8 cellular contexts compared by ENCODE assay signal in genomic region chrX:12515384-12515783, GRCh38.
DNase-seq lines count a peak whose midpoint lies in the region; ATAC-seq lines count a peak whose summit lies in the region.
"Not testable (repeated sequence)": the region's sequence is repeated elsewhere in the genome, so short reads cannot be mapped to it uniquely, and the experiment has no call there.

No MANE protein-coding gene starts in this region.

- H3K36me3 Mint-ChIP-seq in stimulated activated naive B cell treated with anti-CD40 and anti-IgM and Interleukin-4, amounts not matched to agents 10 μg/mL and 1 μg/mL and 100 μg/mL, for 72 hours = peaks cover 10 to 25% of the 10 kb centered on the region in 2 donors

- H3K4me1 Mint-ChIP-seq in stimulated activated naive B cell treated with anti-CD40 and anti-IgM and Interleukin-4, amounts not matched to agents 10 μg/mL and 1 μg/mL and 100 μg/mL, for 72 hours = peaks cover 29 to 36% of the 10 kb centered on the region in 2 donors

- DNase-seq in NOMO-1 treated with DMSO at 0.1 percent for 48 hours (lab: John Stamatoyannopoulos, UW; ENCODE audit: unreplicated experiment) = peak; percentile 97
- DNase-seq in stimulated activated naive B cell treated with anti-CD40 and anti-IgM and Interleukin-4, amounts not matched to agents 10 μg/mL and 1 μg/mL and 100 μg/mL, for 72 hours = not testable (repeated sequence)

- peaks cover 15 to 37% of the 10 kb centered on the region in 2 donors for H3K9me3 Mint-ChIP-seq in stimulated activated naive B cell treated with anti-CD40 and anti-IgM and Interleukin-4, amounts not matched to agents 10 μg/mL and 1 μg/mL and 100 μg/mL, for 72 hours

- H3K27me3 Mint-ChIP-seq in stimulated activated naive B cell treated with anti-CD40 and anti-IgM and Interleukin-4, amounts not matched to agents 10 μg/mL and 1 μg/mL and 100 μg/mL, for 72 hours = not testable (repeated sequence)

- peak; percentile 98 for ATAC-seq in GM18508 (IDR thresholded peaks at IDR 0.05; ENCODE audit: insufficient read depth, unreplicated experiment)
- ATAC-seq in GM19324 (IDR thresholded peaks at IDR 0.05; ENCODE audit: low FRiP score, unreplicated experiment) = peak; percentile 99
- peak; percentile 98 for ATAC-seq in GM21447 (IDR thresholded peaks at IDR 0.05; ENCODE audit: unreplicated experiment)
- ATAC-seq in HG02759 (IDR thresholded peaks at IDR 0.05; ENCODE audit: unreplicated experiment) = peak; percentile 75
- ATAC-seq in HG03064 (IDR thresholded peaks at IDR 0.05; ENCODE audit: low read depth, unreplicated experiment) = peak; percentile 96
- ATAC-seq in HG03469 (IDR thresholded peaks at IDR 0.05; ENCODE audit: unreplicated experiment) = peak; percentile 97
- peak; percentile 71 to 84 for ATAC-seq in stimulated activated naive B cell treated with anti-CD40 and anti-IgM and Interleukin-4, amounts not matched to agents 10 μg/mL and 1 μg/mL and 100 μg/mL, for 72 hours (replicated peaks)

- peak overlapping the region; percentile 3 to 17 for H3K4me3 Mint-ChIP-seq in stimulated activated naive B cell treated with anti-CD40 and anti-IgM and Interleukin-4, amounts not matched to agents 10 μg/mL and 1 μg/mL and 100 μg/mL, for 72 hours

- not testable (repeated sequence) for H3K27ac Mint-ChIP-seq in stimulated activated naive B cell treated with anti-CD40 and anti-IgM and Interleukin-4, amounts not matched to agents 10 μg/mL and 1 μg/mL and 100 μg/mL, for 72 hours
